In genomic region chr9:138072897-138073296, GRCh38 we compare ENCODE assay signal across 2 cellular contexts.
TF ChIP-seq lines count a peak whose summit lies in the region.

No MANE protein-coding gene starts in this region.

TF ChIP-seq in GM23338, 12 proteins besides CTCF, POLR2A, EP300 and RAD21:
- TF ChIP-seq ETS1 (IDR thresholded peaks at IDR 0.05) (no peak), EZH2 (IDR thresholded peaks at IDR 0.05; ENCODE audit: low read depth, unreplicated experiment) (no peak), ZNF114 (CRISPR knock-in tag; IDR thresholded peaks at IDR 0.05) (no peak), REST (IDR thresholded peaks at IDR 0.05; ENCODE audit: unreplicated experiment) (no peak), JUNB (IDR thresholded peaks at IDR 0.05; ENCODE audit: unreplicated experiment) (no peak), STAT1 (IDR thresholded peaks at IDR 0.05; ENCODE audit: unreplicated experiment) (no peak), CREB1 (CRISPR knock-in tag; IDR thresholded peaks at IDR 0.05; ENCODE audit: low read depth) (no peak), NANOG (IDR thresholded peaks at IDR 0.05; ENCODE audit: borderline replicate concordance) (no peak), EZH2phosphoT487 (IDR thresholded peaks at IDR 0.05; ENCODE audit: unreplicated experiment) (no peak), ZNF331 (CRISPR knock-in tag; IDR thresholded peaks at IDR 0.05; ENCODE audit: low read depth) (no peak), POLR2AphosphoS5 (IDR thresholded peaks at IDR 0.05; ENCODE audit: low read depth) (no peak), ZNF462 (CRISPR knock-in tag; IDR thresholded peaks at IDR 0.05) (no peak)

TF ChIP-seq in H1, 55 proteins besides CTCF, POLR2A, EP300 and RAD21:
- TF ChIP-seq CBX8 (IDR thresholded peaks at IDR 0.05; ENCODE audit: borderline replicate concordance, low read depth, low read length) (no peak), RBBP5 (IDR thresholded peaks at IDR 0.05; ENCODE audit: borderline replicate concordance, low read depth, low read length) (no peak), SAP30 (IDR thresholded peaks at IDR 0.05; ENCODE audit: insufficient read depth, insufficient replicate concordance, low read length) (no peak), SP1 (IDR thresholded peaks at IDR 0.05; ENCODE audit: low read depth, low read length) (no peak), PHF8 (conservative IDR thresholded peaks at IDR 0.05; ENCODE audit: low read depth, low read length) (no peak), FOSL1 (IDR thresholded peaks at IDR 0.05; ENCODE audit: insufficient read depth, low read depth, low read length) (no peak), KDM5A (IDR thresholded peaks at IDR 0.05; ENCODE audit: low read length) (no peak), TCF12 (IDR thresholded peaks at IDR 0.05; ENCODE audit: low read depth, low read length) (no peak), BACH1 (IDR thresholded peaks at IDR 0.05; ENCODE audit: low read length) (no peak), CHD7 (IDR thresholded peaks at IDR 0.05; ENCODE audit: insufficient replicate concordance, low read length) (no peak), POU5F1 (IDR thresholded peaks at IDR 0.05; ENCODE audit: low read depth, low read length) (no peak), KDM1A (IDR thresholded peaks at IDR 0.05; ENCODE audit: borderline replicate concordance, low read length) (no peak), SRF (IDR thresholded peaks at IDR 0.05; ENCODE audit: low read depth, low read length) (no peak), SIRT6 (IDR thresholded peaks at IDR 0.05; ENCODE audit: low read length) (no peak), ATF2 (IDR thresholded peaks at IDR 0.05; ENCODE audit: low read length) (no peak), NANOG (IDR thresholded peaks at IDR 0.05; ENCODE audit: insufficient read depth, low read depth, low read length, poor library complexity, severe bottlenecking) (no peak)
